8 cellular contexts compared by ENCODE assay signal in genomic region chr6:26595669-26596269, GRCh38. TPM values are rescaled to one million over a fixed set of nuclear protein-coding genes. Genes with fewer than 3 reads are reported as not detected.
DNase-seq lines count a peak whose midpoint lies in the region; ATAC-seq, FAIRE-seq and TF ChIP-seq lines count a peak whose summit lies in the region.

No MANE protein-coding gene starts in this region.

- H3K27me3 ChIP-seq in astrocyte (ENCODE audit: insufficient read depth, low read length) (peaks cover 22% of the 10 kb centered on the region), hepatocyte (peaks cover 38% of the 10 kb centered on the region), rectal smooth muscle tissue (ENCODE audit: control insufficient read depth, insufficient read depth, low read length) (peaks cover 2% of the 10 kb centered on the region), aorta (ENCODE audit: control insufficient read depth in 1 of 2, insufficient read depth in 2 of 2, low read length in 1 of 2) (peaks cover 0 to 2% of the 10 kb centered on the region in 2 donors)

- intact Hi-C loops in aorta (cut with DNase I) = loop anchor here (2.0 to 10.0 kb wide), 3 partner anchors 23 to 549 kb away; a partner anchor contains a TSS

- peaks cover 27% of the 10 kb centered on the region for H3K4me1 Mint-ChIP-seq in T-helper 2 cell treated with Interferon-gamma antibody and Interleukin-4, amounts not matched to agents 5 μg/mL and 100 μg/mL, for 36 hours (ENCODE audit: low read depth)
- H3K4me1 Mint-ChIP-seq in astrocyte (ENCODE audit: low read depth, unreplicated experiment) = peaks cover 3% of the 10 kb centered on the region

- H3K36me3 ChIP-seq in astrocyte (ENCODE audit: insufficient read depth, low read length) = peaks cover 17% of the 10 kb centered on the region
- no peaks in the 10 kb centered on the region for H3K36me3 ChIP-seq in hepatocyte (replicated peaks; ENCODE audit: insufficient read depth, low read depth)
- H3K36me3 ChIP-seq in rectal smooth muscle tissue (ENCODE audit: control insufficient read depth, insufficient read depth, low read length) = peaks cover 19% of the 10 kb centered on the region
- H3K36me3 ChIP-seq in aorta (ENCODE audit: control insufficient read depth in 1 of 2, insufficient read depth in 2 of 2, low read length in 1 of 2) = peaks cover 0 to 3% of the 10 kb centered on the region in 2 donors

- H3K4me3 ChIP-seq in GM12875 (ENCODE audit: low read depth, low read length) (peak overlapping the region; percentile 12), astrocyte (ENCODE audit: insufficient read depth, low read depth, low read length) (peak overlapping the region; percentile 99), hepatocyte (peak overlapping the region; percentile 44), rectal smooth muscle tissue (ENCODE audit: low read length) (peak overlapping the region; percentile 72), aorta (ENCODE audit: low read length in 2 of 2) (peak overlapping the region; percentile 43 to 70)

- TF ChIP-seq CTCF in GM12875 (IDR thresholded peaks at IDR 0.05; ENCODE audit: borderline replicate concordance, insufficient read depth, low read depth, low read length) (peak; percentile 91), astrocyte (IDR thresholded peaks at IDR 0.05; ENCODE audit: insufficient read depth, low read depth, low read length) (peak; percentile 75), hepatocyte (IDR thresholded peaks at IDR 0.05; ENCODE audit: poor library complexity) (peak; percentile 91)

- no peak for FAIRE-seq in astrocyte (lab: Jason Lieb, UNC)

- H3K9me3 ChIP-seq in astrocyte (ENCODE audit: insufficient read depth, low read depth, low read length) = no peaks in the 10 kb centered on the region
- no peaks in the 10 kb centered on the region for H3K9me3 ChIP-seq in hepatocyte (ENCODE audit: low read depth)
- H3K9me3 ChIP-seq in aorta (ENCODE audit: control insufficient read depth, low read length) = no peaks in the 10 kb centered on the region

- H3K4me2 ChIP-seq in astrocyte (ENCODE audit: low read length) (peak overlapping the region; percentile 99), hepatocyte (peak overlapping the region; percentile 91)

- DNase-seq in NCI-H1694 treated with DMSO at 0.1 percent for 48 hours (lab: John Stamatoyannopoulos, UW) (peak; percentile 71), astrocyte (ENCODE audit: low read depth) (peak; percentile 63), hepatocyte (ENCODE audit: low spot score) (peak; percentile 96), aorta (peak; percentile 94 to 98)
- DNase-seq in T-helper 2 cell treated with Interferon-gamma antibody and Interleukin-4, amounts not matched to agents 5 μg/mL and 100 μg/mL, for 36 hours (ENCODE audit: low spot score) = peak; percentile 87

- H3K27ac Mint-ChIP-seq in T-helper 2 cell treated with Interferon-gamma antibody and Interleukin-4, amounts not matched to agents 5 μg/mL and 100 μg/mL, for 36 hours = no peak overlapping the region
- no peak overlapping the region for H3K27ac Mint-ChIP-seq in astrocyte (ENCODE audit: unreplicated experiment)

- H3K36me3 Mint-ChIP-seq in T-helper 2 cell treated with Interferon-gamma antibody and Interleukin-4, amounts not matched to agents 5 μg/mL and 100 μg/mL, for 36 hours (ENCODE audit: low read depth) = peaks cover 20% of the 10 kb centered on the region
- peaks cover 3% of the 10 kb centered on the region for H3K36me3 Mint-ChIP-seq in astrocyte (ENCODE audit: low read depth, unreplicated experiment)

- H2AFZ ChIP-seq in astrocyte (ENCODE audit: low read depth, low read length) (peak overlapping the region; percentile 66), hepatocyte (peak overlapping the region; percentile 70)

- peaks cover 37% of the 10 kb centered on the region for H3K27me3 Mint-ChIP-seq in T-helper 2 cell treated with Interferon-gamma antibody and Interleukin-4, amounts not matched to agents 5 μg/mL and 100 μg/mL, for 36 hours (ENCODE audit: low read depth)
- peaks cover 5% of the 10 kb centered on the region for H3K27me3 Mint-ChIP-seq in astrocyte (ENCODE audit: low read depth, unreplicated experiment)

- no peaks in the 10 kb centered on the region for H3K9me3 Mint-ChIP-seq in T-helper 2 cell treated with Interferon-gamma antibody and Interleukin-4, amounts not matched to agents 5 μg/mL and 100 μg/mL, for 36 hours
- H3K9me3 Mint-ChIP-seq in astrocyte (ENCODE audit: unreplicated experiment) = no peaks in the 10 kb centered on the region

- H4K20me1 ChIP-seq in astrocyte (ENCODE audit: insufficient read depth, low read length) (peaks cover 10% of the 10 kb centered on the region), hepatocyte (ENCODE audit: insufficient read depth, poor library complexity, severe bottlenecking) (no peaks in the 10 kb centered on the region)

- H3K79me2 ChIP-seq in astrocyte (ENCODE audit: insufficient read depth, low read length) (peaks cover 22% of the 10 kb centered on the region), hepatocyte (peaks cover 20% of the 10 kb centered on the region)

- ATAC-seq in HG02840 (IDR thresholded peaks at IDR 0.05; ENCODE audit: low FRiP score, unreplicated experiment) (peak; percentile 42), aorta (ENCODE audit: low FRiP score) (peak; percentile 96)

- H3K4me1 ChIP-seq in astrocyte (ENCODE audit: insufficient read depth, low read length) (peaks cover 17% of the 10 kb centered on the region), hepatocyte (ENCODE audit: insufficient read depth) (peaks cover 6% of the 10 kb centered on the region), rectal smooth muscle tissue (ENCODE audit: control insufficient read depth, insufficient read depth, low read length) (peaks cover 6% of the 10 kb centered on the region), aorta (ENCODE audit: control insufficient read depth in 1 of 2, insufficient read depth in 2 of 2, low read length in 2 of 2) (peaks cover 0 to 3% of the 10 kb centered on the region in 2 donors)

- no peaks in the 10 kb centered on the region for H3K9me2 ChIP-seq in hepatocyte (replicated peaks; ENCODE audit: insufficient read depth)

- WGBS in hepatocyte (ENCODE audit: low lambda C conversion rate, missing lambda C conversion rate) = 1% methylated on average over 39 of the region's 39 CpGs
- 0 to 1% methylated on average over 39 of the region's 39 CpGs for WGBS in aorta, 2 donors

- H3K4me3 Mint-ChIP-seq in T-helper 2 cell treated with Interferon-gamma antibody and Interleukin-4, amounts not matched to agents 5 μg/mL and 100 μg/mL, for 36 hours = no peak overlapping the region
- no peak overlapping the region for H3K4me3 Mint-ChIP-seq in astrocyte (ENCODE audit: unreplicated experiment)

- peak overlapping the region; percentile 72 for H3K9ac ChIP-seq in astrocyte (ENCODE audit: low read length)
- no peak overlapping the region for H3K9ac ChIP-seq in rectal smooth muscle tissue (ENCODE audit: low read length)

- H3K27ac ChIP-seq in astrocyte (ENCODE audit: low read depth, low read length) (no peak overlapping the region), hepatocyte (peak overlapping the region; percentile 71), rectal smooth muscle tissue (ENCODE audit: low read depth, low read length) (peak overlapping the region; percentile 72), aorta (ENCODE audit: low read depth in 1 of 2, low read length in 2 of 2) (peak overlapping the region in 1 of 2 donors; percentile 64)

RNA-seq across cellular contexts. Expression of gene ABT1, which starts 1.0 kb away (rescaled TPM):
- total RNA-seq in astrocyte (17.1 and 17.3 TPM in 2 replicates), hepatocyte (23.3 and 23.4 TPM in 2 replicates), aorta (10 to 100 TPM; 10.7 TPM)
- polyA plus RNA-seq in hepatocyte (30.4 and 32.1 TPM in 2 replicates), aorta (10 to 100 TPM in 1 of 2 donors, 1 to 10 TPM in 1; 8.4 to 10.3 TPM)

RNA-seq across cellular contexts. Expression of gene HMGN4, which starts 57.6 kb away (rescaled TPM):
- total RNA-seq in astrocyte (46.2 and 49.4 TPM in 2 replicates), hepatocyte (53.5 and 67.1 TPM in 2 replicates), aorta (10 to 100 TPM; 48.4 to 69.0 TPM)
- polyA plus RNA-seq in hepatocyte (35.9 and 41.2 TPM in 2 replicates), aorta (10 to 100 TPM; 36.4 to 43.8 TPM)

Comparison
In these comparisons a context has a peak if more than half of its experiments do, and no peak if none do; other contexts are left out.
1. H3K4me3 ChIP-seq: peak in every context shown above with its lines; median percentile 99 in astrocyte; 72 in rectal smooth muscle tissue; 56 in aorta; 44 in hepatocyte; 12 in GM12875.